In genomic region chr4:5566991-5567390, GRCh38 we compare ENCODE assay signal across 31 cellular contexts.
"Had no signal": no experiment of that assay in that cellular context is flagged by ENCODE, and none has a peak within 500 bp of the region (broad histone marks: within the 10 kb centered on the region; RNA-seq: fewer than 3 reads in every experiment).

No MANE protein-coding gene starts in this region.

- H3K27me3 ChIP-seq: neural progenitor cell, ovary, right lobe of liver, sigmoid colon, spleen, suprapubic skin, testis, tibial artery, transverse colon, upper lobe of right lung, uterus had no signal

- H3K9me3 Mint-ChIP-seq: naive thymus-derived CD8-positive, alpha-beta T cell; natural killer cell treated with Interleukin-12 subunit alpha and Interleukin-12 subunit beta and Interleukin-15 and Interleukin-18, amount 100 ng/mL, for 72 hours; stimulated activated memory B cell treated with anti-CD40 and anti-IgM and Interleukin-4, amounts not matched to agents 10 μg/mL and 1 μg/mL and 100 μg/mL, for 72 hours; stimulated activated naive CD8-positive, alpha-beta T cell treated with anti-CD3 and anti-CD28 coated beads, Interleukin-15, amount 100 ng/mL, for 72 hours; type B pancreatic cell had no signal

- H3K9me3 ChIP-seq: ovary, prostate gland, right lobe of liver, sigmoid colon, spleen, suprapubic skin, testis, tibial artery, transverse colon, upper lobe of right lung, uterus had no signal

- H3K27ac ChIP-seq: neural progenitor cell, ovary, parathyroid adenoma, prostate gland, right lobe of liver, sigmoid colon, skin epidermis, spleen, suprapubic skin, testis, tibial artery, transverse colon, upper lobe of right lung, uterus had no signal

- H3K27me3 Mint-ChIP-seq: natural killer cell treated with Interleukin-12 subunit alpha and Interleukin-12 subunit beta and Interleukin-15 and Interleukin-18, amount 100 ng/mL, for 72 hours; stimulated activated memory B cell treated with anti-CD40 and anti-IgM and Interleukin-4, amounts not matched to agents 10 μg/mL and 1 μg/mL and 100 μg/mL, for 72 hours; stimulated activated naive CD8-positive, alpha-beta T cell treated with anti-CD3 and anti-CD28 coated beads, Interleukin-15, amount 100 ng/mL, for 72 hours; type B pancreatic cell had no signal

- H3K36me3 ChIP-seq: neural progenitor cell, prostate gland, right lobe of liver, transverse colon, uterus had no signal

- H3K36me3 Mint-ChIP-seq: naive thymus-derived CD8-positive, alpha-beta T cell; natural killer cell treated with Interleukin-12 subunit alpha and Interleukin-12 subunit beta and Interleukin-15 and Interleukin-18, amount 100 ng/mL, for 72 hours; stimulated activated memory B cell treated with anti-CD40 and anti-IgM and Interleukin-4, amounts not matched to agents 10 μg/mL and 1 μg/mL and 100 μg/mL, for 72 hours had no signal

- H3K4me3 Mint-ChIP-seq: naive thymus-derived CD8-positive, alpha-beta T cell; natural killer cell treated with Interleukin-12 subunit alpha and Interleukin-12 subunit beta and Interleukin-15 and Interleukin-18, amount 100 ng/mL, for 72 hours; neural progenitor cell; stimulated activated memory B cell treated with anti-CD40 and anti-IgM and Interleukin-4, amounts not matched to agents 10 μg/mL and 1 μg/mL and 100 μg/mL, for 72 hours; stimulated activated naive CD8-positive, alpha-beta T cell treated with anti-CD3 and anti-CD28 coated beads, Interleukin-15, amount 100 ng/mL, for 72 hours; type B pancreatic cell had no signal

- H2AFZ ChIP-seq: neural progenitor cell, parathyroid adenoma had no signal

- H3K79me2 ChIP-seq: parathyroid adenoma had no signal

- H3K4me1 Mint-ChIP-seq: naive thymus-derived CD8-positive, alpha-beta T cell; stimulated activated memory B cell treated with anti-CD40 and anti-IgM and Interleukin-4, amounts not matched to agents 10 μg/mL and 1 μg/mL and 100 μg/mL, for 72 hours; stimulated activated naive CD8-positive, alpha-beta T cell treated with anti-CD3 and anti-CD28 coated beads, Interleukin-15, amount 100 ng/mL, for 72 hours had no signal

- H3K4me2 ChIP-seq: neural progenitor cell, smooth muscle cell had no signal

- H3K27ac Mint-ChIP-seq: naive thymus-derived CD8-positive, alpha-beta T cell; natural killer cell treated with Interleukin-12 subunit alpha and Interleukin-12 subunit beta and Interleukin-15 and Interleukin-18, amount 100 ng/mL, for 72 hours; neural progenitor cell; stimulated activated memory B cell treated with anti-CD40 and anti-IgM and Interleukin-4, amounts not matched to agents 10 μg/mL and 1 μg/mL and 100 μg/mL, for 72 hours; stimulated activated naive CD8-positive, alpha-beta T cell treated with anti-CD3 and anti-CD28 coated beads, Interleukin-15, amount 100 ng/mL, for 72 hours; type B pancreatic cell had no signal

- H3K4me1 ChIP-seq: neural progenitor cell, parathyroid adenoma, prostate gland, right lobe of liver, sigmoid colon, spleen, suprapubic skin, testis, tibial artery, transverse colon, upper lobe of right lung, uterus had no signal

- H3K4me3 ChIP-seq: neural progenitor cell, ovary, prostate gland, right lobe of liver, sigmoid colon, skin epidermis, smooth muscle cell, spleen, suprapubic skin, testis, tibial artery, transverse colon, upper lobe of right lung, uterus had no signal

- DNase-seq: naive thymus-derived CD8-positive, alpha-beta T cell; occipital lobe; ovary; posterior cingulate gyrus; right cardiac atrium; right lobe of liver; sigmoid colon; spleen; stimulated activated CD4-positive, alpha-beta T cell treated with anti-CD3 and anti-CD28 coated beads, Interleukin-12 subunit alpha, Interleukin-12 subunit beta, amount 100 ng/mL, for 4 hours; stimulated activated CD4-positive, alpha-beta T cell treated with anti-CD3 and anti-CD28 coated beads, Interleukin-1b, Interleukin-23, amount 100 ng/mL, for 48 hours; stimulated activated CD4-positive, alpha-beta T cell treated with anti-CD3 and anti-CD28 coated beads, Interleukin-4, amount 100 ng/mL, for 1 hour; stimulated activated CD4-positive, alpha-beta T cell treated with anti-CD3 and anti-CD28 coated beads, Interleukin-4, amount 100 ng/mL, for 4 hours; stimulated activated CD8-positive, alpha-beta memory T cell treated with anti-CD3 and anti-CD28 coated beads, Interleukin-4, amount 100 ng/mL, for 48 hours; stimulated activated naive CD4-positive, alpha-beta T cell; stimulated activated naive CD8-positive, alpha-beta T cell treated with anti-CD3 and anti-CD28 coated beads, Interleukin-15, amount 100 ng/mL, for 72 hours; stimulated activated naive CD8-positive, alpha-beta T cell treated with anti-CD3 and anti-CD28 coated beads, Interleukin-15, Interleukin-2, amounts not matched to agents 100 U/mL and 50 U/mL, for 24 hours; substantia nigra; testis; tibial artery; transverse colon; upper lobe of right lung; uterus had no signal

- ATAC-seq: naive thymus-derived CD8-positive, alpha-beta T cell; natural killer cell treated with Interleukin-12 subunit alpha and Interleukin-12 subunit beta and Interleukin-15 and Interleukin-18, amount 100 ng/mL, for 72 hours; right cardiac atrium; stimulated activated memory B cell treated with anti-CD40 and anti-IgM and Interleukin-4, amounts not matched to agents 10 μg/mL and 1 μg/mL and 100 μg/mL, for 72 hours; stimulated activated naive CD8-positive, alpha-beta T cell treated with anti-CD3 and anti-CD28 coated beads, Interleukin-15, amount 100 ng/mL, for 72 hours; stimulated activated naive CD8-positive, alpha-beta T cell treated with anti-CD3 and anti-CD28 coated beads, Interleukin-15, Interleukin-2, amounts not matched to agents 100 U/mL and 50 U/mL, for 24 hours; upper lobe of right lung had no signal

- H3K9ac ChIP-seq: neural progenitor cell, parathyroid adenoma had no signal
